22 cellular contexts compared by ENCODE assay signal in the genomic region with DNA sequence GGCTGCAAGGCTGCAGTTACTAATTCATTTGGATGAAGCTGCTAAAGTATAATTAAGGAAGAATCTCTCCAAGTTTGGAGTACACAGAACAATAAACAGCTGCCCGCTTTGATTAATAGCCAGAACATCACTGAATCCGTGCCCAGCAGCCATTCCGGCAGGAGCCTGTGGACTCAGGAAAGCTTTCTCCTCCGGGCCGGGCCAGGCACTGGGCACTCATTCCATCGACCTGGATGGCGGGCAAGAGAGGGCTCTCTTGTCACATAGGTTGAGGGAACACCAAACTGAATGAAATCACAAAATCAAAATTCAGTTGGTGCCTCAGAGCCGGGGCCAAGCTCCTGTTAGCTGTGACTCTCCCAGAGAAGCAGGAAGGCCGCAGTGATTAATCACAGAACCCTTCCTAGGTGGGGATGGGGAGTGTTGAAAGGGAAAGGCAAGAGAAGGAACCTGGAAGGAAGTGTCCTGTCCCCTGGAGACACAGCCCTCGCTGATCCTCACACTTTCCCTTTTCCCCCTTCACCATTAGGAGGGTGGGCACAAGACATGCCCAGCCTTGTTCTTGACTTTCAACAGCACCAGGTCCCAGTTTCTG.
"Had no signal": no experiment of that assay in that cellular context is flagged by ENCODE, and none has a peak within 500 bp of the region (broad histone marks: within the 10 kb centered on the region; RNA-seq: fewer than 3 reads in every experiment).

No MANE protein-coding gene starts in this region.

- H3K4me2 ChIP-seq: hepatocyte had no signal

- H3K36me3 ChIP-seq: colonic mucosa, gastroesophageal sphincter, heart left ventricle, prostate gland, sigmoid colon, tibial artery had no signal

- H3K27ac ChIP-seq: colonic mucosa, gastroesophageal sphincter, heart left ventricle, hepatocyte, prostate gland, sigmoid colon, testis, tibial artery had no signal

- H3K4me1 ChIP-seq: colonic mucosa, gastroesophageal sphincter, heart left ventricle, sigmoid colon, testis, tibial artery had no signal

- H3K9me3 ChIP-seq: colonic mucosa, gastroesophageal sphincter, heart left ventricle, prostate gland, sigmoid colon, testis, tibial artery had no signal

- H3K27me3 ChIP-seq: colonic mucosa, testis had no signal

- ATAC-seq: gastroesophageal sphincter; heart left ventricle; left lobe of liver; naive thymus-derived CD8-positive, alpha-beta T cell; right cardiac atrium; stimulated activated memory B cell treated with anti-CD40 and anti-IgM and Interleukin-4, amounts not matched to agents 10 μg/mL and 1 μg/mL and 100 μg/mL, for 72 hours; stimulated activated naive CD8-positive, alpha-beta T cell treated with anti-CD3 and anti-CD28 coated beads, Interleukin-15, Interleukin-2, amounts not matched to agents 100 U/mL and 50 U/mL, for 24 hours had no signal

- H3K4me3 ChIP-seq: colonic mucosa, gastroesophageal sphincter, heart left ventricle, hepatocyte, lung, prostate gland, sigmoid colon, testis, tibial artery had no signal

- DNase-seq: colonic mucosa; effector CD8-positive, alpha-beta T cell; endodermal cell; erythroblast; heart left ventricle; kidney; mesenchymal stem cell; naive thymus-derived CD8-positive, alpha-beta T cell; nephron progenitor cell; right cardiac atrium; sigmoid colon; stimulated activated CD4-positive, alpha-beta T cell treated with anti-CD3 and anti-CD28 coated beads, Interleukin-2, amount 100 ng/mL, for 24 hours; stimulated activated CD4-positive, alpha-beta T cell treated with anti-CD3 and anti-CD28 coated beads, Interleukin-4, amount 100 ng/mL, for 24 hours; stimulated activated naive CD8-positive, alpha-beta T cell treated with anti-CD3 and anti-CD28 coated beads, Interleukin-15, Interleukin-2, amounts not matched to agents 100 U/mL and 50 U/mL, for 24 hours; testis; tibial artery had no signal
